ENCODE assay signal across 10 cellular contexts in the genomic region with DNA sequence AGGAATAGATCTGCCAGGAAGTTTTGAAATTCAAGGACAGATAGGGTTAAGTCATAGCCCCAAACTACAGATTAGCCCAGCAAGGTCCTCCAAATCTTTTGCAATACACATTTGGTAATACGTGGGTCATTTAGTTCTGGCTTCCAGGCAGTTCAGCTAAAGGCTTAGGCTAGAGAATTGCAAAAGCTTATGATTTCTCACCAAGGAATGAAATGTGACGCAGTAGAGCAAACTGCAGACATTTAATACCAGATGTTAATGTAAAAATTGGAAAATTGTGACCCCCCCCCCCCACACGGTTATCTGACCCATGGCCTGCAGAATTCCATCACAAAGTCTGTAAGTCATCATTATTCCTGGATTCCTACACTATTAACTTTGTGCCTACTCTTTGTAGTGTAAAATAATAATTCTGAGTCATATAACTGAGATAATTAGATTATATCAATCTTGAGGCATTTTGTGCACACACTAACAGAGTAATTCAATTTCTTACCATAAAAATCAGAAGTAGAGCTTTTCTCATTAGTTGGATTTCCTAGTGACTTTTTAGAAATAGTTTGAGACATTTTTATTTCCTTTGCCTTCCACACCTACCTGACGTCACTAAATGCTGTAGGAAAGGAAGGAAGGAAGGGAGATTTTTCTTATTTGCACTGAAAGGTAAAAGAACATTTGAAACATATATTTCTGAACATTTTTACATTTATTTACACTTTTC.
A peak's percentile ranks its signal among the peaks of the same experiment; 100 is the strongest.
DNase-seq lines count a peak whose midpoint lies in the region; ATAC-seq lines count a peak whose summit lies in the region.
"Had no signal": no experiment of that assay in that cellular context is flagged by ENCODE, and none has a peak within 500 bp of the region (broad histone marks: within the 10 kb centered on the region; RNA-seq: fewer than 3 reads in every experiment).

No MANE protein-coding gene starts in this region.

- no peak overlapping the region for H3K4me3 ChIP-seq in skeletal muscle cell (ENCODE audit: low read depth, low read length)

- intact Hi-C loops in left cardiac atrium (cut with DNase I) = no loop called here

- ATAC-seq in left cardiac atrium (peak; percentile 91), HG03025 (IDR thresholded peaks at IDR 0.05; ENCODE audit: low FRiP score, unreplicated experiment) (no peak)

- DNase-seq in GM03348 (ENCODE audit: low spot score) (peak; percentile 70), T1000 (lab: John Stamatoyannopoulos, UW) (peak; percentile 12), left cardiac atrium (no peak), skeletal muscle cell (ENCODE audit: low read depth) (peak; percentile 97), NCI-H2196 treated with DMSO at 0.1 percent for 48 hours (lab: John Stamatoyannopoulos, UW; ENCODE audit: unreplicated experiment) (no peak), islet precursor cell (no peak)
- no peak for DNase-seq in activated naive CD4-positive, alpha-beta T cell (lab: John Stamatoyannopoulos, UW)
- DNase-seq: activated T-cell treated with anti-CD3 and anti-CD28 coated beads, Interleukin-2, amount 50 U/mL, for 48 hours; Calu3 had no signal

Comparison
In these comparisons a context has a peak if more than half of its experiments do, and no peak if none do; other contexts are left out.
1. DNase-seq: peak in GM03348 (single experiment), T1000 (single experiment) and skeletal muscle cell (single experiment); none in left cardiac atrium (single experiment), NCI-H2196 treated with DMSO at 0.1 percent for 48 hours (single experiment), activated naive CD4-positive, alpha-beta T cell (0 of 4) and islet precursor cell (single experiment).